10 cellular contexts compared by ENCODE assay signal in genomic region chr11:65545853-65546216, GRCh38. TPM values are rescaled to one million over a fixed set of nuclear protein-coding genes. Genes with fewer than 3 reads are reported as not detected.
DNase-seq lines count a peak whose midpoint lies in the region; ATAC-seq and TF ChIP-seq lines count a peak whose summit lies in the region.
"Had no signal": no experiment of that assay in that cellular context is flagged by ENCODE, and none has a peak within 500 bp of the region (broad histone marks: within the 10 kb centered on the region; RNA-seq: fewer than 3 reads in every experiment).

No MANE protein-coding gene starts in this region.

- no peak for DNase-seq in CD4-positive, alpha-beta memory T cell
- DNase-seq in Karpas-422 = no peak
- no peak for DNase-seq in natural killer cell
- DNase-seq in posterior vena cava (ENCODE audit: low spot score) = no peak
- DNase-seq in activated effector memory CD4-positive, alpha-beta T cell treated with anti-CD3 and anti-CD28 coated beads, Interleukin-2, amount 50 U/mL, for 16 hours = no peak
- no peak for DNase-seq in AML-193 (lab: John Stamatoyannopoulos, UW)
- DNase-seq: EL had no signal

- peaks cover 4 to 17% of the 10 kb centered on the region in 2 donors for H3K36me3 Mint-ChIP-seq in CD4-positive, alpha-beta memory T cell
- H3K36me3 Mint-ChIP-seq in dendritic cell treated with granulocyte-macrophage colony-stimulating factor and Interleukin-4, amounts not matched to agents 40 ng/mL and 50 ng/mL, for 4 days (ENCODE audit: low read depth) = no peaks in the 10 kb centered on the region
- no peaks in the 10 kb centered on the region for H3K36me3 Mint-ChIP-seq in natural killer cell

- peak overlapping the region; percentile 81 to 97 (median 94) for H3K27ac Mint-ChIP-seq in CD4-positive, alpha-beta memory T cell
- H3K27ac Mint-ChIP-seq in dendritic cell treated with granulocyte-macrophage colony-stimulating factor and Interleukin-4, amounts not matched to agents 40 ng/mL and 50 ng/mL, for 4 days = peak overlapping the region; percentile 38
- peak overlapping the region; percentile 77 to 87 for H3K27ac Mint-ChIP-seq in natural killer cell

- POLR2A ChIA-PET in CD4-positive, alpha-beta memory T cell (lab: Charles Lee; ENCODE audit: partially characterized antibody) = interaction anchor here (0.8 to 10.5 kb wide), 16 partner anchors 9 to 123 kb away, joined by 3 to 181 read pairs (median 6); partner anchors contain the start of genes EHBP1L1, FAM89B, LTBP3 and MAP3K11

- CTCF ChIA-PET in CD4-positive, alpha-beta memory T cell (lab: Charles Lee; ENCODE audit: partially characterized antibody) = interaction anchor here (0.9 to 7.9 kb wide), 6 partner anchors 13 to 42 kb away, joined by 3 to 124 read pairs (median 4); partner anchors contain the start of genes EHBP1L1 and FAM89B

- H3K27ac ChIP-seq in CD4-positive, alpha-beta memory T cell (ENCODE audit: low read depth, low read length) = peak overlapping the region; percentile 59
- H3K27ac ChIP-seq in Karpas-422 (ENCODE audit: low read length) = no peak overlapping the region

- H3K4me3 Mint-ChIP-seq in CD4-positive, alpha-beta memory T cell = peak overlapping the region; percentile 8 to 92 (median 58)
- peak overlapping the region; percentile 65 for H3K4me3 Mint-ChIP-seq in dendritic cell treated with granulocyte-macrophage colony-stimulating factor and Interleukin-4, amounts not matched to agents 40 ng/mL and 50 ng/mL, for 4 days
- H3K4me3 Mint-ChIP-seq in natural killer cell = peak overlapping the region; percentile 81

- peak overlapping the region; percentile 48 for H3K9ac ChIP-seq in Karpas-422 (ENCODE audit: low read length)

- H3K27me3 ChIP-seq in CD4-positive, alpha-beta memory T cell (ENCODE audit: insufficient read depth, low read length) = no peaks in the 10 kb centered on the region
- no peaks in the 10 kb centered on the region for H3K27me3 ChIP-seq in Karpas-422 (ENCODE audit: low read length)
- H3K27me3 ChIP-seq: heart right ventricle had no signal

- TF ChIP-seq CTCF in natural killer cell (IDR thresholded peaks at IDR 0.05) = no peak

- no peak for ATAC-seq in natural killer cell
- ATAC-seq in HG03439 (IDR thresholded peaks at IDR 0.05; ENCODE audit: unreplicated experiment) = no peak

- H3K4me2 ChIP-seq in Karpas-422 (ENCODE audit: low read depth, low read length, poor library complexity, severe bottlenecking) = peak overlapping the region; percentile 66

- H2AFZ ChIP-seq in Karpas-422 (ENCODE audit: low read length) = no peak overlapping the region

- H3K27me3 Mint-ChIP-seq in CD4-positive, alpha-beta memory T cell = no peaks in the 10 kb centered on the region
- peaks cover 23% of the 10 kb centered on the region for H3K27me3 Mint-ChIP-seq in dendritic cell treated with granulocyte-macrophage colony-stimulating factor and Interleukin-4, amounts not matched to agents 40 ng/mL and 50 ng/mL, for 4 days
- H3K27me3 Mint-ChIP-seq in natural killer cell (ENCODE audit: low read depth in 2 of 2) = no peaks in the 10 kb centered on the region

- peak overlapping the region in 1 of 2 donors; percentile 41 for H3K4me3 ChIP-seq in CD4-positive, alpha-beta memory T cell (ENCODE audit: low read length in 2 of 2)
- peak overlapping the region; percentile 65; the same call in 1 of the 2 replicates for H3K4me3 ChIP-seq in Karpas-422 (ENCODE audit: low read length)

- H3K36me3 ChIP-seq in CD4-positive, alpha-beta memory T cell (ENCODE audit: insufficient read depth, low read length) = no peaks in the 10 kb centered on the region
- no peaks in the 10 kb centered on the region for H3K36me3 ChIP-seq in Karpas-422 (ENCODE audit: insufficient read depth, low read length)

- H3K79me2 ChIP-seq in Karpas-422 (ENCODE audit: low read length) = no peaks in the 10 kb centered on the region

- intact Hi-C loops in CD4-positive, alpha-beta memory T cell (cut with micrococcal nuclease) = no loop called here
- intact Hi-C loops in dendritic cell treated with granulocyte-macrophage colony-stimulating factor and Interleukin-4, amounts not matched to agents 40 ng/mL and 50 ng/mL, for 4 days (cut with micrococcal nuclease) = loop anchor here (2.0 kb wide), 1 partner anchor 23 kb away; no protein-coding TSS in a partner anchor
- intact Hi-C loops in natural killer cell (cut with micrococcal nuclease) (loop anchor here (1.0 to 10.0 kb wide), 2 partner anchors 24 to 439 kb away; partner anchors contain the start of gene ZNRD2), posterior vena cava (cut with DNase I) (no loop called here)

- H3K9me3 Mint-ChIP-seq in CD4-positive, alpha-beta memory T cell = no peaks in the 10 kb centered on the region
- no peaks in the 10 kb centered on the region for H3K9me3 Mint-ChIP-seq in dendritic cell treated with granulocyte-macrophage colony-stimulating factor and Interleukin-4, amounts not matched to agents 40 ng/mL and 50 ng/mL, for 4 days
- H3K9me3 Mint-ChIP-seq in natural killer cell = no peaks in the 10 kb centered on the region

- no peaks in the 10 kb centered on the region for H3K9me3 ChIP-seq in CD4-positive, alpha-beta memory T cell (ENCODE audit: control insufficient read depth in 1 of 2, low read length in 2 of 2)
- no peaks in the 10 kb centered on the region for H3K9me3 ChIP-seq in Karpas-422 (ENCODE audit: low read length)
- H3K9me3 ChIP-seq: heart right ventricle had no signal

- no peaks in the 10 kb centered on the region for H3K9me2 ChIP-seq in Karpas-422 (replicated peaks; ENCODE audit: insufficient read depth, low read length)

- H4K20me1 ChIP-seq in Karpas-422 (ENCODE audit: insufficient read depth, low read depth, low read length) = no peaks in the 10 kb centered on the region

- peaks cover 49% of the 10 kb centered on the region for H3K4me1 ChIP-seq in CD4-positive, alpha-beta memory T cell (ENCODE audit: insufficient read depth, low read length)
- peaks cover 21% of the 10 kb centered on the region for H3K4me1 ChIP-seq in Karpas-422 (ENCODE audit: low read length)

- peaks cover 32 to 65% (median 46%) of the 10 kb centered on the region in 4 donors for H3K4me1 Mint-ChIP-seq in CD4-positive, alpha-beta memory T cell
- peaks cover 72% of the 10 kb centered on the region for H3K4me1 Mint-ChIP-seq in dendritic cell treated with granulocyte-macrophage colony-stimulating factor and Interleukin-4, amounts not matched to agents 40 ng/mL and 50 ng/mL, for 4 days (ENCODE audit: low read depth)
- H3K4me1 Mint-ChIP-seq in natural killer cell = peaks cover 23 to 55% of the 10 kb centered on the region in 2 donors

RNA-seq across cellular contexts. Expression of gene LTBP3, which starts 12.3 kb away (rescaled TPM):
- 100 to 1,000 TPM; 201 to 211 TPM for total RNA-seq in CD4-positive, alpha-beta memory T cell
- polyA plus RNA-seq in CD4-positive, alpha-beta memory T cell = 10 to 100 TPM in 1 of 2 donors, 1 to 10 TPM in 1; 9.0 to 23.6 TPM
- 1.3 and 6.8 TPM in 2 replicates for total RNA-seq in Karpas-422 (2014; rRNA removed; shearing (Covaris generic); ENCODE audit: low replicate concordance)
- 100 to 1,000 TPM; 121 to 155 (median 140) TPM for total RNA-seq in natural killer cell
- 100 to 1,000 TPM; 127 to 196 TPM for total RNA-seq in posterior vena cava

RNA-seq across cellular contexts. Expression of gene SCYL1, which starts 21.0 kb away (rescaled TPM):
- total RNA-seq in CD4-positive, alpha-beta memory T cell = 10 to 100 TPM; 72.5 to 81.3 TPM
- polyA plus RNA-seq in CD4-positive, alpha-beta memory T cell = 10 to 100 TPM; 22.9 to 40.8 TPM
- 39.1 and 79.0 TPM in 2 replicates for total RNA-seq in Karpas-422 (2014; rRNA removed; shearing (Covaris generic); ENCODE audit: low replicate concordance)
- 10 to 100 TPM; 61.7 to 79.9 (median 71.3) TPM for total RNA-seq in natural killer cell
- total RNA-seq in posterior vena cava = 10 to 100 TPM; 66.3 to 74.3 TPM

RNA-seq across cellular contexts. Expression of gene ZNRD2, which starts 24.4 kb away (rescaled TPM):
- total RNA-seq in CD4-positive, alpha-beta memory T cell = 10 to 100 TPM; 24.6 to 27.5 TPM
- 10 to 100 TPM; 70.1 to 74.9 TPM for polyA plus RNA-seq in CD4-positive, alpha-beta memory T cell
- 31.7 and 49.4 TPM in 2 replicates for total RNA-seq in Karpas-422 (2014; rRNA removed; shearing (Covaris generic); ENCODE audit: low replicate concordance)
- total RNA-seq in natural killer cell (10 to 100 TPM; 40.9 to 64.1 (median 60.0) TPM), posterior vena cava (10 to 100 TPM; 29.2 to 29.5 TPM)

RNA-seq across cellular contexts. Expression of gene FAM89B, which starts 26.5 kb away (rescaled TPM):
- total RNA-seq in CD4-positive, alpha-beta memory T cell = 10 to 100 TPM; 68.9 to 71.4 TPM
- 100 to 1,000 TPM; 130 to 164 TPM for polyA plus RNA-seq in CD4-positive, alpha-beta memory T cell
- total RNA-seq in Karpas-422 (2014; rRNA removed; shearing (Covaris generic); ENCODE audit: low replicate concordance) = 14.2 and 21.9 TPM in 2 replicates
- total RNA-seq in natural killer cell = 10 to 100 TPM; 41.4 to 52.4 (median 44.6) TPM
- 10 to 100 TPM; 43.3 to 53.0 TPM for total RNA-seq in posterior vena cava

RNA-seq across cellular contexts. Expression of gene EHBP1L1, which starts 30.0 kb away (rescaled TPM):
- total RNA-seq in CD4-positive, alpha-beta memory T cell = 100 to 1,000 TPM; 151 to 154 TPM
- polyA plus RNA-seq in CD4-positive, alpha-beta memory T cell = 10 to 100 TPM in 1 of 2 donors, 1 to 10 TPM in 1; 8.9 to 25.2 TPM
- 19.9 and 75.1 TPM in 2 replicates for total RNA-seq in Karpas-422 (2014; rRNA removed; shearing (Covaris generic); ENCODE audit: low replicate concordance)
- total RNA-seq in natural killer cell = 100 to 1,000 TPM; 129 to 137 (median 135) TPM
- total RNA-seq in posterior vena cava = 100 to 1,000 TPM; 190 to 223 TPM

Comparison
In these comparisons a context has a peak if more than half of its experiments do, and no peak if none do; other contexts are left out.
1. H3K27ac Mint-ChIP-seq: peak in every context shown above with its lines; median percentile 94 in CD4-positive, alpha-beta memory T cell; 82 in natural killer cell; 38 in dendritic cell treated with granulocyte-macrophage colony-stimulating factor and Interleukin-4, amounts not matched to agents 40 ng/mL and 50 ng/mL, for 4 days.
2. RNA of gene LTBP3, which starts 12.3 kb away (total RNA-seq): 201 to 211 TPM in CD4-positive, alpha-beta memory T cell, 127 to 196 TPM in posterior vena cava and 121 to 155 TPM in natural killer cell; 1.3 to 6.8 TPM in Karpas-422; every median in the first group is over 10 times any median in the second.
3. intact Hi-C loops: an anchor here in dendritic cell treated with granulocyte-macrophage colony-stimulating factor and Interleukin-4, amounts not matched to agents 40 ng/mL and 50 ng/mL, for 4 days (2.0 kb wide) and natural killer cell (1.0 to 10.0 kb wide); none called in CD4-positive, alpha-beta memory T cell and posterior vena cava.
4. Peak in every context shown above with its lines, with median percentiles within 50 percentile points of each other: H3K4me3 Mint-ChIP-seq.